In the genomic region with DNA sequence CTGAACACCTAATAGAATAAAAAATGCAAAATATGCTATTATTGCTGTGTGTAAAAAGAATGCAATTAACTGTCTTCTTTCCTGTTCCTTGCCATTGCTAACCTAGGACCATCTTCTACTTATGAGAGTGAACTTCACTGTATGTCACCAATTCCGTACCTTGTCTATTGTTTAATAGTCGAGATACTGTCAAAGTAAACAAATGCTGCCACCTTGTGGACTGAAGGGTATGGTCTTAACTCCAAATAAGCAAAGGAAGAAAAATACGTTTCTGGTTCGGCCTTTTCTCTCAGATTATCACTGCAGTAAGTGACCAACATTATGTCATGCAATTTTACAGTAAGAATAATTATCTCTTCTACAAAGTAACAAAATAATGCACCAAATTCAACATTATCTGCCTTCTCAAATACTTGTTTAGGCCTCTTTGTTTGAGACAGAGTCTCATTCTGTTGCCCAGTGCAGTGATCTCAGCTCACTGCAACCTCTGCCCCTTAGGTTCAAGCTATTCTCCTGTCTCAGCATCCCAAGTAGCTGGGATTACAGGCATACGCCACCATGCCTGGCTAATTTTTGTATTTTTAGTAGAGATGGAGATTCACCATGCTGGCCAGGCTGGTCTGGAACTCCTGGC, we compare ENCODE assay signal across 8 cellular contexts.
A peak's percentile ranks its signal among the peaks of the same experiment; 100 is the strongest.
DNase-seq lines count a peak whose midpoint lies in the region; ATAC-seq and TF ChIP-seq lines count a peak whose summit lies in the region.

No MANE protein-coding gene starts in this region.

- H3K9me3 ChIP-seq in right atrium auricular region = peaks cover 0 to 9% of the 10 kb centered on the region in 2 donors

- POLR2A ChIA-PET in AG04449 (lab: Yijun Ruan, JAX) = no interaction called here

- no peaks in the 10 kb centered on the region for H3K27me3 ChIP-seq in right atrium auricular region

- no peaks in the 10 kb centered on the region for H3K36me3 ChIP-seq in right atrium auricular region

- TF ChIP-seq CTCF in AG04449 (IDR thresholded peaks at IDR 0.05; ENCODE audit: insufficient read depth, low read length, missing control alignments) (peak; percentile 51), GM12864 (IDR thresholded peaks at IDR 0.05; ENCODE audit: low read depth, low read length, missing control alignments) (peak; percentile 57), right atrium auricular region (IDR thresholded peaks at IDR 0.05) (peak; percentile 8 to 74)

- DNase-seq in AG04449 (ENCODE audit: low read depth, low spot score) (peak; percentile 12), GM12864 (ENCODE audit: low read depth) (peak; percentile 29), NCI-H69 (lab: John Stamatoyannopoulos, UW) (peak; percentile 83), amniotic stem cell (lab: John Stamatoyannopoulos, UW) (peak; percentile 48), right atrium auricular region (ENCODE audit: low spot score) (no peak), skeletal muscle cell (ENCODE audit: low read depth) (peak; percentile 19)

- H3K4me1 ChIP-seq in right atrium auricular region = no peaks in the 10 kb centered on the region

- H3K27ac ChIP-seq in right atrium auricular region = no peak overlapping the region

- H3K4me3 ChIP-seq in AG04449 (ENCODE audit: low read depth, low read length) (no peak overlapping the region), GM12864 (ENCODE audit: low read depth, low read length) (no peak overlapping the region), right atrium auricular region (no peak overlapping the region), skeletal muscle cell (ENCODE audit: low read depth, low read length) (no peak overlapping the region)

- peak; percentile 76 for ATAC-seq in HG03565 (IDR thresholded peaks at IDR 0.05; ENCODE audit: unreplicated experiment)
- no peak for ATAC-seq in HG03097 (IDR thresholded peaks at IDR 0.05; ENCODE audit: low FRiP score, unreplicated experiment)

- CTCF ChIA-PET in AG04449 (lab: Yijun Ruan, JAX) = interaction anchor here (0.7 to 1.9 kb wide), 8 partner anchors 8 to 692 kb away, joined by 3 to 9 read pairs (median 4); no protein-coding TSS in a partner anchor
